ENCODE assay signal across 9 cellular contexts in the genomic region with DNA sequence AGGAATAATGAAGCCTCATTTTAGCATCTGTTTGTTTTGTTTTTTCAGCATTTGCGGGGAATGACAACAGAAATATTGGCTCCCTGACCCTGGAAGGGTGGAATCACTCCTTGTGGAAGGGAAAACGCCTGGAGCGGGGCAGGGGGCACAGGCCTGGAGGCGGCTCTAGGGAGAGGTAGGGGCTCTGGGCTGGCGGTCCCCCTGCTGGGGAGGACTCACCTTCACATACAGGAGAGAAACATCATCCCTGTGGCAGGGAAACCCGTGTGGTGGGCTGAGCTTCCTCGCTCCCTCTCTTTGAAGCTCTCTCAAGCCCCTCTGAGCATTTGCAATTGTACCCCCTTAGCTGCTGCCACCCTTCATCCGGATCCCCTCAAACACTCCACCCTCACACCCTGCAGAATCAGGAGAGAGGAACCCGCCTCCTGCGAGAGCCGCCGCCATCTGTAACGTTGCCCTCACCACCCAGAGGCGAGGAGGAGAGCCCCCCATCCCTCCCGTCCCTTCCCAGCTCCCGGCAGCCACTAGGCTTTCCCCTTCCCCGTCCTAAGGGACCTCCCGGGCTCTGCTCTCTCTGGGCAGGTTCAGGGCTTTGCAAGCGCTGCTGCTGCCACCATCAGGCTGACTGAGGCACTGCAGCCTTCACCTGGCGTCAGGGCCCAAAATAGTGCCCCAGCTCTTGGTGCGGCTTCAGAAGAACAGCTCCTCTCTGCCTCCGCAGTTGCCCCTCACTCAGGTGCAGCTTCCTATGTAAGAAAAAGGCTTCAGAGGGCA. TPM values are rescaled to one million over a fixed set of nuclear protein-coding genes. Genes with fewer than 3 reads are reported as not detected.
DNase-seq lines count a peak whose midpoint lies in the region; ATAC-seq and TF ChIP-seq lines count a peak whose summit lies in the region.
"Had no signal": no experiment of that assay in that cellular context is flagged by ENCODE, and none has a peak within 500 bp of the region (broad histone marks: within the 10 kb centered on the region; RNA-seq: fewer than 3 reads in every experiment).

No MANE protein-coding gene starts in this region.

- no peaks in the 10 kb centered on the region for H3K9me3 Mint-ChIP-seq in activated naive CD4-positive, alpha-beta T cell treated with anti-CD3 and anti-CD28 coated beads for 36 hours
- H3K9me3 Mint-ChIP-seq: central memory CD8-positive, alpha-beta T cell had no signal

- H3K9me3 ChIP-seq in aorta (ENCODE audit: control insufficient read depth, low read length), result no peaks in the 10 kb centered on the region

- ATAC-seq in GM21528 (IDR thresholded peaks at IDR 0.05; ENCODE audit: low FRiP score, unreplicated experiment) (peak; percentile 87), aorta (ENCODE audit: low FRiP score) (peak; percentile 80)

- CTCF ChIA-PET in RWPE1 (lab: Yijun Ruan, JAX), result interaction anchor here (0.5 to 1.5 kb wide), 13 partner anchors 10 to 1520 kb away, joined by 3 to 10 read pairs (median 3); a partner anchor contains a TSS
- CTCF ChIA-PET in activated naive CD4-positive, alpha-beta T cell treated with anti-CD3 and anti-CD28 coated beads for 36 hours (lab: Charles Lee), result interaction anchor here (0.6 to 2.3 kb wide), 13 partner anchors 8 to 573 kb away, joined by 3 to 6 read pairs (median 3); no protein-coding TSS in a partner anchor

- peaks cover 14% of the 10 kb centered on the region for H3K27me3 Mint-ChIP-seq in activated naive CD4-positive, alpha-beta T cell treated with anti-CD3 and anti-CD28 coated beads for 36 hours (ENCODE audit: low read depth)

- no peaks in the 10 kb centered on the region for H3K4me1 ChIP-seq in aorta (ENCODE audit: control insufficient read depth in 1 of 2, insufficient read depth in 2 of 2, low read length in 2 of 2)

- DNase-seq in DMS53 (lab: John Stamatoyannopoulos, UW) (peak; percentile 75), Kasumi-1 (lab: John Stamatoyannopoulos, UW) (peak; percentile 29 to 45), RWPE1 (ENCODE audit: low spot score) (peak; percentile 57), head of caudate nucleus (peak; percentile 79 to 94 (median 89)), pons (ENCODE audit: low spot score) (peak; percentile 76), aorta (peak; percentile 56 to 85)
- DNase-seq in activated naive CD4-positive, alpha-beta T cell treated with anti-CD3 and anti-CD28 coated beads for 36 hours, result peak; percentile 67

- H3K27ac ChIP-seq in RWPE1 (no peak overlapping the region), aorta (ENCODE audit: low read depth in 1 of 2, low read length in 2 of 2) (no peak overlapping the region)

- no peaks in the 10 kb centered on the region for H3K27me3 ChIP-seq in aorta (ENCODE audit: control insufficient read depth in 1 of 2, insufficient read depth in 2 of 2, low read length in 1 of 2)

- H3K36me3 ChIP-seq in aorta (ENCODE audit: control insufficient read depth in 1 of 2, insufficient read depth in 2 of 2, low read length in 1 of 2), result no peaks in the 10 kb centered on the region

- H3K36me3 Mint-ChIP-seq in activated naive CD4-positive, alpha-beta T cell treated with anti-CD3 and anti-CD28 coated beads for 36 hours (ENCODE audit: low read depth), result no peaks in the 10 kb centered on the region

- peak; percentile 91 for TF ChIP-seq CTCF in RWPE1 (conservative IDR thresholded peaks at IDR 0.05; ENCODE audit: low read depth)

- WGBS in aorta, 2 donors, result 18 to 20% methylated on average over 22 of the region's 22 CpGs

- POLR2A ChIA-PET in RWPE1 (lab: Yijun Ruan, JAX; ENCODE audit: low non-redundant PET), result no interaction called here

- no peak overlapping the region for H3K4me3 ChIP-seq in aorta (ENCODE audit: low read length in 2 of 2)

- no peaks in the 10 kb centered on the region for H3K4me1 Mint-ChIP-seq in activated naive CD4-positive, alpha-beta T cell treated with anti-CD3 and anti-CD28 coated beads for 36 hours (ENCODE audit: low read depth)
- H3K4me1 Mint-ChIP-seq: central memory CD8-positive, alpha-beta T cell had no signal

- intact Hi-C loops in activated naive CD4-positive, alpha-beta T cell treated with anti-CD3 and anti-CD28 coated beads for 36 hours (cut with micrococcal nuclease), result loop anchor here (1.0 to 10.0 kb wide), 4 partner anchors 383 to 1067 kb away; no protein-coding TSS in a partner anchor
- intact Hi-C loops in head of caudate nucleus (cut with DNase I) (loop anchor here (5.0 to 10.0 kb wide), 4 partner anchors 95 to 385 kb away; no protein-coding TSS in a partner anchor), aorta (cut with DNase I) (loop anchor here in 1 of 2 donors (5.0 kb wide), 1 partner anchor 548 kb away; no protein-coding TSS in a partner anchor)

- H3K27ac Mint-ChIP-seq in activated naive CD4-positive, alpha-beta T cell treated with anti-CD3 and anti-CD28 coated beads for 36 hours, result no peak overlapping the region

- H3K4me3 Mint-ChIP-seq in activated naive CD4-positive, alpha-beta T cell treated with anti-CD3 and anti-CD28 coated beads for 36 hours, result no peak overlapping the region
- H3K4me3 Mint-ChIP-seq: central memory CD8-positive, alpha-beta T cell had no signal

RNA-seq across cellular contexts. Expression of a gene that starts 10.4 kb away (rescaled TPM):
- not detected for total RNA-seq in activated naive CD4-positive, alpha-beta T cell treated with anti-CD3 and anti-CD28 coated beads for 36 hours
- under 1 TPM in 1 of 2 donors, not detected in 1; 0.90 TPM for total RNA-seq in aorta
- polyA plus RNA-seq in aorta, result not detected

Comparison
In these comparisons a context has a peak if more than half of its experiments do, and no peak if none do; other contexts are left out.
1. DNase-seq: peak in every context shown above with its lines; median percentile 89 in head of caudate nucleus; 76 in pons; 75 in DMS53; 70 in aorta; 67 in activated naive CD4-positive, alpha-beta T cell treated with anti-CD3 and anti-CD28 coated beads for 36 hours; 57 in RWPE1; 37 in Kasumi-1.